ENCODE assay signal across 8 cellular contexts in genomic region chr2:195575879-195576391, GRCh38.
DNase-seq lines count a peak whose midpoint lies in the region; ATAC-seq, FAIRE-seq and TF ChIP-seq lines count a peak whose summit lies in the region.

No MANE protein-coding gene starts in this region.

- no peaks in the 10 kb centered on the region for H3K27me3 ChIP-seq in CD4-positive, alpha-beta T cell (ENCODE audit: control insufficient read depth, insufficient read depth, low read length)
- no peaks in the 10 kb centered on the region for H3K27me3 ChIP-seq in endothelial cell of umbilical vein (ENCODE audit: control insufficient read depth in 2 of 2, insufficient read depth in 2 of 2, low read length in 2 of 2)
- no peaks in the 10 kb centered on the region for H3K27me3 ChIP-seq in pancreas

- no peaks in the 10 kb centered on the region for H3K9me3 ChIP-seq in CD4-positive, alpha-beta T cell (ENCODE audit: control insufficient read depth, low read length)
- H3K9me3 ChIP-seq in endothelial cell of umbilical vein (replicated peaks; ENCODE audit: control insufficient read depth, insufficient read depth, low read length), result no peaks in the 10 kb centered on the region
- no peaks in the 10 kb centered on the region for H3K9me3 ChIP-seq in pancreas

- DNase-seq in CD4-positive, alpha-beta T cell, result no peak
- DNase-seq in OCI-M1 (lab: John Stamatoyannopoulos, UW) (peak; percentile 72), endothelial cell of umbilical vein (ENCODE audit: low read depth, low spot score) (peak; percentile 59), pancreas (no peak), OCI-M2 (lab: John Stamatoyannopoulos, UW; ENCODE audit: unreplicated experiment) (no peak), mesothelial cell of epicardium (ENCODE audit: low spot score in 2 of 2, unreplicated experiment in 2 of 2) (no peak)

- no TSS peak for BruUV-seq in endothelial cell of umbilical vein (replicated peaks; lab: Mats Ljungman, UMichigan)

- H3K4me2 ChIP-seq in endothelial cell of umbilical vein (ENCODE audit: insufficient read depth, low read length), result no peak overlapping the region

- H3K9me3 Mint-ChIP-seq in CD4-positive, alpha-beta T cell, result no peaks in the 10 kb centered on the region
- no peaks in the 10 kb centered on the region for H3K9me3 Mint-ChIP-seq in mesothelial cell of epicardium

- H3K27ac Mint-ChIP-seq in CD4-positive, alpha-beta T cell, result peak overlapping the region; percentile 76
- no peak overlapping the region for H3K27ac Mint-ChIP-seq in mesothelial cell of epicardium

- no peaks in the 10 kb centered on the region for H3K79me2 ChIP-seq in endothelial cell of umbilical vein (ENCODE audit: control insufficient read depth, insufficient read depth, low read length)

- TF ChIP-seq POLR2A in endothelial cell of umbilical vein (IDR thresholded peaks at IDR 0.05; ENCODE audit: low read depth, low read length), result no peak

- no peaks in the 10 kb centered on the region for H3K9me1 ChIP-seq in endothelial cell of umbilical vein (replicated peaks; ENCODE audit: control insufficient read depth, extremely low read depth, insufficient read depth, low read length)

- POLR2A ChIA-PET in CD4-positive, alpha-beta T cell (lab: Charles Lee), result interaction anchor here (0.7 to 5.0 kb wide), 7 partner anchors 15 to 87 kb away, joined by 4 to 45 read pairs (median 7); partner anchors contain the start of gene SLC39A10
- POLR2A ChIA-PET in endothelial cell of umbilical vein (lab: Charles Lee), result interaction anchor here (1.1 kb wide), 1 partner anchor 81 kb away, joined by 5 read pairs; no protein-coding TSS in a partner anchor

- CTCF ChIA-PET in CD4-positive, alpha-beta T cell (lab: Charles Lee), result interaction anchor here (0.6 to 2.0 kb wide), 10 partner anchors 11 to 492 kb away, joined by 3 to 22 read pairs (median 4); partner anchors contain the start of genes DNAH7 and SLC39A10
- CTCF ChIA-PET in endothelial cell of umbilical vein (lab: Charles Lee), result interaction anchor here (0.6 to 5.9 kb wide), 15 partner anchors 11 to 499 kb away, joined by 3 to 59 read pairs (median 4); partner anchors contain the start of genes DNAH7 and SLC39A10

- no peaks in the 10 kb centered on the region for H3K36me3 Mint-ChIP-seq in CD4-positive, alpha-beta T cell (ENCODE audit: low read depth)
- no peaks in the 10 kb centered on the region for H3K36me3 Mint-ChIP-seq in mesothelial cell of epicardium

- ATAC-seq in CD4-positive, alpha-beta T cell (ENCODE audit: poor library complexity), result no peak
- ATAC-seq in GM18873 (IDR thresholded peaks at IDR 0.05; ENCODE audit: low FRiP score, unreplicated experiment), result peak; percentile 46
- peak; percentile 66 for ATAC-seq in HG03095 (IDR thresholded peaks at IDR 0.05; ENCODE audit: unreplicated experiment)
- peak in 3 of 4 donors; percentile 66 to 85 (median 71) for ATAC-seq in pancreas

- WGBS in pancreas, 2 donors, result 13 to 14% methylated on average over 4 of the region's 4 CpGs

- H3K36me3 ChIP-seq in endothelial cell of umbilical vein (ENCODE audit: control insufficient read depth in 2 of 2, extremely low read depth in 1 of 2, insufficient read depth in 2 of 2, low read length in 2 of 2) (no peaks in the 10 kb centered on the region), pancreas (no peaks in the 10 kb centered on the region)

- H2AFZ ChIP-seq in endothelial cell of umbilical vein (ENCODE audit: low read depth, low read length), result no peak overlapping the region

- H3K27ac ChIP-seq in CD4-positive, alpha-beta T cell (ENCODE audit: low read depth, low read length), result no peak overlapping the region
- H3K27ac ChIP-seq in endothelial cell of umbilical vein (ENCODE audit: insufficient read depth, low read depth, low read length) (no peak overlapping the region), pancreas (no peak overlapping the region)

- no peak for FAIRE-seq in endothelial cell of umbilical vein (lab: Jason Lieb, UNC)
- FAIRE-seq in pancreas (lab: Jason Lieb, UNC), result no peak

- dilution Hi-C loops in endothelial cell of umbilical vein (cut with MboI; ENCODE audit: extremely low pct_ligation_motif_present, low sequenced_read_pairs), result no loop called here

- H3K4me1 Mint-ChIP-seq in CD4-positive, alpha-beta T cell (ENCODE audit: low read depth), result peaks cover 74% of the 10 kb centered on the region
- H3K4me1 Mint-ChIP-seq in mesothelial cell of epicardium, result peaks cover 21% of the 10 kb centered on the region

- no peak for TF ChIP-seq CTCF in CD4-positive, alpha-beta T cell (IDR thresholded peaks at IDR 0.05)
- TF ChIP-seq CTCF in endothelial cell of umbilical vein (IDR thresholded peaks at IDR 0.05; ENCODE audit: extremely low read depth in 1 of 2, insufficient read depth in 1 of 2, low read depth in 1 of 2, low read length in 2 of 2) (peak in 1 of 2 donors; percentile 1), pancreas (IDR thresholded peaks at IDR 0.05) (no peak), mesothelial cell of epicardium (IDR thresholded peaks at IDR 0.05; ENCODE audit: unreplicated experiment) (no peak)

- intact Hi-C loops in CD4-positive, alpha-beta T cell (cut with DNase I, micrococcal nuclease), result loop anchor here (2.0 to 10.0 kb wide), 3 partner anchors 81 to 489 kb away; partner anchors contain the start of genes DNAH7 (in 1 of the 2) and SLC39A10 (in 1 of the 2)
- intact Hi-C loops in endothelial cell of umbilical vein (cut with micrococcal nuclease) (loop anchor here (1.0 to 2.0 kb wide), 3 partner anchors 84 to 491 kb away; no protein-coding TSS in a partner anchor), pancreas (cut with DNase I) (no loop called here)

- H3K27me3 Mint-ChIP-seq in CD4-positive, alpha-beta T cell, result no peaks in the 10 kb centered on the region
- H3K27me3 Mint-ChIP-seq in mesothelial cell of epicardium (ENCODE audit: low read depth), result no peaks in the 10 kb centered on the region

- H3K4me3 Mint-ChIP-seq in CD4-positive, alpha-beta T cell, result peak overlapping the region; percentile 42
- H3K4me3 Mint-ChIP-seq in mesothelial cell of epicardium, result no peak overlapping the region

- no peaks in the 10 kb centered on the region for H3K4me1 ChIP-seq in endothelial cell of umbilical vein (ENCODE audit: control insufficient read depth, extremely low read depth, insufficient read depth, low read length)
- peaks cover 0 to 7% (median 0%) of the 10 kb centered on the region in 3 donors for H3K4me1 ChIP-seq in pancreas

- H3K4me3 ChIP-seq in endothelial cell of umbilical vein (replicated peaks in 1 of 3; ENCODE audit: insufficient read depth in 1 of 3, low read depth in 1 of 3, low read length in 3 of 3) (no peak overlapping the region), pancreas (no peak overlapping the region)

- H3K9ac ChIP-seq in endothelial cell of umbilical vein (replicated peaks; ENCODE audit: extremely low read depth, insufficient read depth, low read length), result no peak overlapping the region

- H4K20me1 ChIP-seq in endothelial cell of umbilical vein (replicated peaks; ENCODE audit: control insufficient read depth, extremely low read depth, insufficient read depth, low read length), result no peaks in the 10 kb centered on the region

TF ChIP-seq in endothelial cell of umbilical vein, 7 proteins besides CTCF, POLR2A, EP300 and RAD21:
- TF ChIP-seq MYC (IDR thresholded peaks at IDR 0.05; ENCODE audit: low read depth, low read length) (no peak), POLR2AphosphoS5 (IDR thresholded peaks at IDR 0.05; ENCODE audit: insufficient read depth, low read depth, low read length) (no peak)

Comparison
In these comparisons a context has a peak if more than half of its experiments do, and no peak if none do; other contexts are left out.
1. DNase-seq: peak in OCI-M1 (single experiment) and endothelial cell of umbilical vein (single experiment); none in CD4-positive, alpha-beta T cell (0 of 10), pancreas (0 of 6), OCI-M2 (single experiment) and mesothelial cell of epicardium (0 of 2).
2. intact Hi-C loops: an anchor here in CD4-positive, alpha-beta T cell (2.0 to 10.0 kb wide) and endothelial cell of umbilical vein (1.0 to 2.0 kb wide); none called in pancreas.